Comparison of ENCODE assay signal across 24 cellular contexts in genomic region chr1:38486115-38486514, GRCh38.
A peak's percentile ranks its signal among the peaks of the same experiment; 100 is the strongest.
DNase-seq lines count a peak whose midpoint lies in the region; ATAC-seq, FAIRE-seq and TF ChIP-seq lines count a peak whose summit lies in the region.
"Had no signal": no experiment of that assay in that cellular context is flagged by ENCODE, and none has a peak within 500 bp of the region (broad histone marks: within the 10 kb centered on the region; RNA-seq: fewer than 3 reads in every experiment).

No MANE protein-coding gene starts in this region.

- no peak overlapping the region for H2BK120ac ChIP-seq in H1 (replicated peaks; ENCODE audit: low read depth, low read length)
- no peak overlapping the region for H2BK120ac ChIP-seq in neuronal stem cell (ENCODE audit: low read depth, low read length)

- H2BK5ac ChIP-seq in H1 (ENCODE audit: low read depth, low read length) (peak overlapping the region; percentile 31; the same call in 1 of the 2 replicates), neuronal stem cell (ENCODE audit: low read length) (no peak overlapping the region)

- H3K9me3 ChIP-seq in right atrium auricular region (no peaks in the 10 kb centered on the region), heart left ventricle (no peaks in the 10 kb centered on the region), H1 (ENCODE audit: insufficient read depth in 2 of 2, low read depth in 1 of 2, low read length in 1 of 2) (no peaks in the 10 kb centered on the region), neuronal stem cell (replicated peaks in 1 of 2; ENCODE audit: control insufficient read depth in 2 of 2, insufficient read depth in 1 of 2, low read depth in 1 of 2, low read length in 2 of 2) (peaks cover 0 to 10% of the 10 kb centered on the region in 2 donors)
- H3K9me3 ChIP-seq: SJSA1 had no signal

- H4K20me1 ChIP-seq in H1 (replicated peaks in 1 of 2; ENCODE audit: control insufficient read depth in 1 of 2, insufficient read depth in 2 of 2, low read length in 2 of 2) = no peaks in the 10 kb centered on the region

- H2AK5ac ChIP-seq in H1 (ENCODE audit: low read depth, low read length) = no peak overlapping the region
- H2AK5ac ChIP-seq in neuronal stem cell (ENCODE audit: low read depth, low read length) = no peak overlapping the region

- H3K4me3 ChIP-seq in right atrium auricular region = no peak overlapping the region
- H3K4me3 ChIP-seq in heart left ventricle = no peak overlapping the region
- peak overlapping the region in 1 of 4 experiments; percentile 7; a peak in 1 of 8 replicates for H3K4me3 ChIP-seq in H1 (ENCODE audit: extremely low read depth in 1 of 4, insufficient read depth in 2 of 4, low read depth in 3 of 4, low read length in 4 of 4)
- H3K4me3 ChIP-seq in neuronal stem cell (ENCODE audit: low read length in 2 of 2) = no peak overlapping the region
- H3K4me3 ChIP-seq: GM12878, SJSA1 had no signal

- H3K9me3 Mint-ChIP-seq in nephron progenitor cell = peaks cover 9% of the 10 kb centered on the region

- no peak overlapping the region for H3K27ac Mint-ChIP-seq in nephron progenitor cell

- no peak overlapping the region for H3K56ac ChIP-seq in H1 (replicated peaks; ENCODE audit: insufficient read length, low read depth, low read length)

- H2BK20ac ChIP-seq in H1 (ENCODE audit: low read length) = peak overlapping the region; percentile 19; the same call in 1 of the 2 replicates

- peaks cover 2% of the 10 kb centered on the region; the same call in 1 of the 2 replicates for H3K23me2 ChIP-seq in H1 (ENCODE audit: low read depth, low read length)

- H4K8ac ChIP-seq in H1 (ENCODE audit: extremely low read depth, insufficient read depth, low read length) = no peak overlapping the region
- no peak overlapping the region for H4K8ac ChIP-seq in neuronal stem cell (ENCODE audit: low read depth, low read length)

- CTCF ChIA-PET in H1 (lab: Charles Lee; ENCODE audit: partially characterized antibody) = interaction anchor here (1.1 to 1.5 kb wide), 3 partner anchors 14 to 30 kb away, joined by 3 to 4 read pairs (median 3); no protein-coding TSS in a partner anchor

- H3K9ac ChIP-seq in H1 (replicated peaks in 1 of 4; ENCODE audit: extremely low read depth in 1 of 4, low read depth in 3 of 4, low read length in 3 of 4) (no peak overlapping the region), neuronal stem cell (ENCODE audit: low read depth, low read length, poor library complexity) (no peak overlapping the region)

- TF ChIP-seq RAD21 in H1 (IDR thresholded peaks at IDR 0.05 in 1 of 2, conservative IDR thresholded peaks at IDR 0.05 in 1 of 2; ENCODE audit: low read depth in 2 of 2, low read length in 2 of 2) = no peak

- H3K79me1 ChIP-seq in H1 (ENCODE audit: low read depth, low read length) = no peaks in the 10 kb centered on the region
- H3K79me1 ChIP-seq in neuronal stem cell (ENCODE audit: low read depth, low read length) = no peaks in the 10 kb centered on the region

- DNase-seq in right atrium auricular region (ENCODE audit: low spot score) = peak; percentile 26
- DNase-seq in heart left ventricle = no peak
- no peak for DNase-seq in H1 (ENCODE audit: low read depth in 1 of 2, low spot score in 2 of 2)
- peak; percentile 60 for DNase-seq in neuronal stem cell (ENCODE audit: low spot score)
- no peak for DNase-seq in T1000 (lab: John Stamatoyannopoulos, UW)
- DNase-seq in D721Med (ENCODE audit: insufficient read length, low spot score) = no peak
- DNase-seq in nephron progenitor cell = no peak
- DNase-seq in C1 segment of cervical spinal cord (lab: John Stamatoyannopoulos, UW) = no peak
- DNase-seq: AML-193, DMS79, IMR-90, MV-4-11, NCI-H1105 treated with DMSO at 0.1 percent for 48 hours, NCI-H1694, NCI-H2081, NCI-H2171, NCI-H524 treated with DMSO at 0.1 percent for 48 hours, NCI-H82 had no signal

- H3K79me2 ChIP-seq in H1 (ENCODE audit: control insufficient read depth in 1 of 2, insufficient read depth in 2 of 2, low read length in 2 of 2) = no peaks in the 10 kb centered on the region

- H3K18ac ChIP-seq in H1 (ENCODE audit: extremely low read depth, low read length) (no peak overlapping the region), neuronal stem cell (ENCODE audit: low read length) (no peak overlapping the region)

- no peak for ATAC-seq in heart left ventricle
- ATAC-seq: GM12878, HCT116, Right ventricle myocardium inferior had no signal

- no peak for TF ChIP-seq POLR2A in heart left ventricle (IDR thresholded peaks at IDR 0.05)
- TF ChIP-seq POLR2A in H1 (IDR thresholded peaks at IDR 0.05; ENCODE audit: control extremely low read depth in 1 of 2, low read depth in 2 of 2, low read length in 2 of 2) = no peak

- H4K91ac ChIP-seq in H1 (replicated peaks; ENCODE audit: insufficient read length, low read length) = peak overlapping the region; percentile 19
- H4K91ac ChIP-seq in neuronal stem cell (ENCODE audit: low read depth, low read length, poor library complexity) = no peak overlapping the region

- peak; percentile 77 for FAIRE-seq in H1 (lab: Jason Lieb, UNC)
- FAIRE-seq in D721Med (lab: Jason Lieb, UNC) = no peak
- FAIRE-seq: GM12878, HTR-8/SVneo had no signal

- H3K27me3 Mint-ChIP-seq in nephron progenitor cell (ENCODE audit: low read depth, poor library complexity) = peaks cover 37% of the 10 kb centered on the region

- peaks cover 20% of the 10 kb centered on the region for H3K4me1 Mint-ChIP-seq in nephron progenitor cell

- H2BK12ac ChIP-seq in H1 (ENCODE audit: low read depth, low read length) (0 out of 2 replicates have a peak overlapping the region, but pooled peaks have one; percentile 12), neuronal stem cell (ENCODE audit: low read length) (no peak overlapping the region)

- TF ChIP-seq CTCF in right atrium auricular region (IDR thresholded peaks at IDR 0.05) (no peak), heart left ventricle (IDR thresholded peaks at IDR 0.05) (no peak), H1 (IDR thresholded peaks at IDR 0.05; ENCODE audit: control extremely low read depth in 1 of 3, insufficient read depth in 1 of 3, low read depth in 1 of 3, low read length in 3 of 3) (no peak), D721Med (IDR thresholded peaks at IDR 0.05; ENCODE audit: insufficient read depth, missing control alignments) (no peak), nephron progenitor cell (IDR thresholded peaks at IDR 0.05) (no peak)

- POLR2A ChIA-PET in H1 (lab: Charles Lee; ENCODE audit: partially characterized antibody) = interaction anchor here (1.2 to 1.5 kb wide), 4 partner anchors 10 to 54 kb away, joined by 3 to 10 read pairs (median 5); no protein-coding TSS in a partner anchor

- H3K4ac ChIP-seq in H1 (replicated peaks; ENCODE audit: insufficient read length, low read depth, low read length) = no peak overlapping the region
- H3K4ac ChIP-seq in neuronal stem cell (ENCODE audit: low read length) = no peak overlapping the region

- H2AFZ ChIP-seq in H1 (ENCODE audit: low read length) (no peak overlapping the region), neuronal stem cell (ENCODE audit: low read length) (peak overlapping the region; percentile 46)

- no peaks in the 10 kb centered on the region for H3K4me1 ChIP-seq in right atrium auricular region
- H3K4me1 ChIP-seq in heart left ventricle = no peaks in the 10 kb centered on the region
- peaks cover 3 to 15% (median 4%) of the 10 kb centered on the region in 4 experiments; a peak in 5 of 7 replicates for H3K4me1 ChIP-seq in H1 (replicated peaks in 1 of 4; ENCODE audit: control insufficient read depth in 3 of 4, insufficient read depth in 4 of 4, low read length in 3 of 4)
- peaks cover 22 to 29% of the 10 kb centered on the region in 2 donors for H3K4me1 ChIP-seq in neuronal stem cell (ENCODE audit: control insufficient read depth in 2 of 2, insufficient read depth in 1 of 2, low read depth in 1 of 2, low read length in 2 of 2)
- H3K4me1 ChIP-seq: SJSA1 had no signal

- 37 to 53% (median 46%) methylated on average over 5 of the region's 5 CpGs for WGBS in heart left ventricle, 4 donors
- WGBS in H1 (ENCODE audit: extremely low coverage in 1 of 2, insufficient coverage in 1 of 2, insufficient read length in 1 of 2, insufficient replicate concordance in 2 of 2, low coverage in 1 of 2, low lambda C conversion rate in 2 of 2, missing lambda C conversion rate in 1 of 2), 2 experiments = 46% methylated on average over 5 of the region's 5 CpGs; no CpG with 5 or more reads in 1 of the 2 experiments
- WGBS in neuronal stem cell (ENCODE audit: extremely low coverage in 2 of 2, insufficient read length in 2 of 2, insufficient replicate concordance in 1 of 2), 2 donors = no CpG with 5 or more reads among the region's 5 CpGs

- H3K14ac ChIP-seq in H1 (ENCODE audit: insufficient read length) = no peak overlapping the region
- H3K14ac ChIP-seq in neuronal stem cell (ENCODE audit: low read length) = no peak overlapping the region

- H2BK15ac ChIP-seq in H1 (ENCODE audit: low read length) (0 out of 2 replicates have a peak overlapping the region, but pooled peaks have one; percentile 77), neuronal stem cell (ENCODE audit: low read length) (no peak overlapping the region)

- H3K27ac ChIP-seq in right atrium auricular region = no peak overlapping the region
- no peak overlapping the region for H3K27ac ChIP-seq in heart left ventricle
- no peak overlapping the region for H3K27ac ChIP-seq in H1 (ENCODE audit: low read depth, low read length)
- H3K27ac ChIP-seq in neuronal stem cell (replicated peaks; ENCODE audit: low read length) = peak overlapping the region; percentile 55
- H3K27ac ChIP-seq: 22Rv1, SJSA1 had no signal

- no peaks in the 10 kb centered on the region for H3K36me3 Mint-ChIP-seq in nephron progenitor cell (ENCODE audit: low read depth)

- H4K5ac ChIP-seq in H1 (ENCODE audit: insufficient read length, low read depth, low read length) = no peak overlapping the region

- H3K4me2 ChIP-seq in H1 (ENCODE audit: insufficient read depth in 1 of 2, low read depth in 2 of 2, low read length in 2 of 2) (no peak overlapping the region; a peak in 1 of 4 replicates), neuronal stem cell (ENCODE audit: insufficient read depth, low read length, poor library complexity, severe bottlenecking) (no peak overlapping the region)

- H3K27me3 ChIP-seq in right atrium auricular region (no peaks in the 10 kb centered on the region), heart left ventricle (peaks cover 0 to 51% (median 6%) of the 10 kb centered on the region in 9 donors), H1 (replicated peaks in 1 of 4; ENCODE audit: control insufficient read depth in 3 of 4, extremely low read depth in 1 of 4, insufficient read depth in 3 of 4, low read length in 3 of 4) (no peaks in the 10 kb centered on the region; a peak in 2 of 7 replicates), neuronal stem cell (ENCODE audit: control insufficient read depth in 3 of 3, insufficient read depth in 3 of 3, low read depth in 1 of 3, low read length in 3 of 3) (no peaks in the 10 kb centered on the region)
- H3K27me3 ChIP-seq: SJSA1 had no signal

- TF ChIP-seq EP300 in H1 (IDR thresholded peaks at IDR 0.05; ENCODE audit: borderline replicate concordance in 1 of 2, low read depth in 2 of 2, low read length in 2 of 2) = no peak

- H3K4me3 Mint-ChIP-seq in nephron progenitor cell = no peak overlapping the region

- H3K36me3 ChIP-seq in right atrium auricular region (no peaks in the 10 kb centered on the region), heart left ventricle (no peaks in the 10 kb centered on the region), H1 (ENCODE audit: control insufficient read depth in 2 of 4, insufficient read depth in 4 of 4, low read length in 3 of 4) (no peaks in the 10 kb centered on the region), neuronal stem cell (replicated peaks in 1 of 2; ENCODE audit: control insufficient read depth in 2 of 2, insufficient read depth in 2 of 2, low read length in 2 of 2) (no peaks in the 10 kb centered on the region)
- H3K36me3 ChIP-seq: SJSA1 had no signal

- intact Hi-C loops in heart left ventricle (cut with DNase I) = no loop called here

- H3K23ac ChIP-seq in H1 (ENCODE audit: insufficient read length) (no peak overlapping the region), neuronal stem cell (ENCODE audit: low read depth, low read length, poor library complexity) (no peak overlapping the region)

Comparison
In these comparisons a context has a peak if more than half of its experiments do, and no peak if none do; other contexts are left out.
1. DNase-seq: peak in right atrium auricular region (single experiment) and neuronal stem cell (single experiment); none in heart left ventricle (0 of 5), H1 (0 of 2), T1000 (single experiment), D721Med (single experiment), nephron progenitor cell (single experiment) and C1 segment of cervical spinal cord (0 of 14).